In genomic region chr4:155521382-155521781, GRCh38 we compare ENCODE assay signal across 2 cellular contexts.
TF ChIP-seq lines count a peak whose summit lies in the region.

No MANE protein-coding gene starts in this region.

TF ChIP-seq in IMR-90, 13 proteins besides CTCF, POLR2A, EP300 and RAD21:
- TF ChIP-seq RCOR1 (IDR thresholded peaks at IDR 0.05; ENCODE audit: insufficient replicate concordance, low read length) = no peak
- no peak for TF ChIP-seq MXI1 (IDR thresholded peaks at IDR 0.05; ENCODE audit: borderline replicate concordance, low read depth, low read length)
- TF ChIP-seq MAZ (IDR thresholded peaks at IDR 0.05; ENCODE audit: borderline replicate concordance, low read depth, low read length) = no peak
- TF ChIP-seq RFX5 (IDR thresholded peaks at IDR 0.05; ENCODE audit: low read depth, low read length) = no peak

TF ChIP-seq in K562, 482 proteins besides CTCF, POLR2A, EP300 and RAD21 (continued from another document):
- TF ChIP-seq RREB1 (CRISPR knock-in tag; IDR thresholded peaks at IDR 0.05) (no peak), NUFIP1 (IDR thresholded peaks at IDR 0.05; ENCODE audit: partially characterized antibody) (no peak), ZFP36 (IDR thresholded peaks at IDR 0.05; ENCODE audit: low read depth, low read length, partially characterized antibody) (no peak), ZFX (CRISPR knock-in tag; IDR thresholded peaks at IDR 0.05) (no peak), TAL1 (IDR thresholded peaks at IDR 0.05) (no peak), CBX5 (IDR thresholded peaks at IDR 0.05; ENCODE audit: borderline replicate concordance, low read depth) (peak; percentile 60; the same call in 1 of the 2 replicates), ATF7 (IDR thresholded peaks at IDR 0.05) (no peak), BCL6 (CRISPR knock-in tag; IDR thresholded peaks at IDR 0.05) (no peak), ELF4 (CRISPR knock-in tag; IDR thresholded peaks at IDR 0.05) (no peak), EP400 (IDR thresholded peaks at IDR 0.05) (no peak), CHCHD3 (CRISPR knock-in tag; IDR thresholded peaks at IDR 0.05) (no peak), ZNF124 (CRISPR knock-in tag; IDR thresholded peaks at IDR 0.05) (peak; percentile 88), ZNF586 (CRISPR knock-in tag; conservative IDR thresholded peaks at IDR 0.05) (no peak), PRPF4 (IDR thresholded peaks at IDR 0.05; ENCODE audit: insufficient read depth, low read depth, low read length, poor library complexity, severe bottlenecking) (no peak), NCOR1 (IDR thresholded peaks at IDR 0.05) (no peak), SFPQ (IDR thresholded peaks at IDR 0.05; ENCODE audit: low read depth, low read length) (no peak)
